2 cellular contexts compared by ENCODE assay signal in genomic region chr22:26544489-26544888, GRCh38.
TF ChIP-seq lines count a peak whose summit lies in the region.

No MANE protein-coding gene starts in this region.

TF ChIP-seq in GM23338, 12 proteins besides CTCF, POLR2A, EP300 and RAD21:
- TF ChIP-seq EZH2 (IDR thresholded peaks at IDR 0.05; ENCODE audit: low read depth, unreplicated experiment) (no peak), ZNF462 (CRISPR knock-in tag; IDR thresholded peaks at IDR 0.05) (no peak), STAT1 (IDR thresholded peaks at IDR 0.05; ENCODE audit: unreplicated experiment) (no peak), EZH2phosphoT487 (IDR thresholded peaks at IDR 0.05; ENCODE audit: unreplicated experiment) (no peak), REST (IDR thresholded peaks at IDR 0.05; ENCODE audit: unreplicated experiment) (no peak), NANOG (IDR thresholded peaks at IDR 0.05; ENCODE audit: borderline replicate concordance) (no peak), POLR2AphosphoS5 (IDR thresholded peaks at IDR 0.05; ENCODE audit: low read depth) (no peak)

TF ChIP-seq in H1, 55 proteins besides CTCF, POLR2A, EP300 and RAD21:
- no peak for TF ChIP-seq USF2 (IDR thresholded peaks at IDR 0.05; ENCODE audit: low read length)
- TF ChIP-seq JUND (IDR thresholded peaks at IDR 0.05; ENCODE audit: low read length), result no peak
- no peak for TF ChIP-seq RXRA (IDR thresholded peaks at IDR 0.05; ENCODE audit: insufficient read depth, low read depth, low read length)
- no peak for TF ChIP-seq POU5F1 (IDR thresholded peaks at IDR 0.05; ENCODE audit: low read depth, low read length)
- TF ChIP-seq CTBP2 (IDR thresholded peaks at IDR 0.05; ENCODE audit: borderline replicate concordance, insufficient read depth, insufficient read length, low read length), result no peak
- TF ChIP-seq TAF1 (IDR thresholded peaks at IDR 0.05; ENCODE audit: low read depth, low read length), result no peak
- TF ChIP-seq BCL11A (IDR thresholded peaks at IDR 0.05; ENCODE audit: low read depth in 2 of 2, low read length in 2 of 2), result no peak
TF ChIP-seq in H1: peak in this region for 0.
